In genomic region chr13:98556968-98557591, GRCh38 we compare ENCODE assay signal across 9 cellular contexts. TPM values are rescaled to one million over a fixed set of nuclear protein-coding genes. Genes with fewer than 3 reads are reported as not detected.
DNase-seq lines count a peak whose midpoint lies in the region; ATAC-seq, FAIRE-seq and TF ChIP-seq lines count a peak whose summit lies in the region.
"Had no signal": no experiment of that assay in that cellular context is flagged by ENCODE, and none has a peak within 500 bp of the region (broad histone marks: within the 10 kb centered on the region; RNA-seq: fewer than 3 reads in every experiment).

No MANE protein-coding gene starts in this region.

- peaks cover 69% of the 10 kb centered on the region for H4K20me1 ChIP-seq in HepG2 (ENCODE audit: insufficient read depth, low read length)

- peaks cover 87% of the 10 kb centered on the region for H3K4me1 Mint-ChIP-seq in CD4-positive, alpha-beta T cell (ENCODE audit: low read depth)
- H3K4me1 Mint-ChIP-seq in IgD-negative memory B cell, result peaks cover 54 to 70% (median 64%) of the 10 kb centered on the region in 3 donors
- peaks cover 54% of the 10 kb centered on the region for H3K4me1 Mint-ChIP-seq in activated naive CD8-positive, alpha-beta T cell treated with anti-CD3 and anti-CD28 coated beads, Interleukin-2, amount 10 ng/mL, durations not matched to agents 7 days and 5 days

- H3K4me2 ChIP-seq in HepG2 (ENCODE audit: low read depth, low read length), result no peak overlapping the region

- intact Hi-C loops in CD4-positive, alpha-beta T cell (cut with DNase I, micrococcal nuclease), result loop anchor here in 1 of 2 experiments (2.0 to 5.0 kb wide), 3 partner anchors 14 to 35 kb away; no protein-coding TSS in a partner anchor
- intact Hi-C loops in HepG2 (cut with micrococcal nuclease; ENCODE audit: unreplicated experiment), result no loop called here
- intact Hi-C loops in uterus (cut with DNase I; ENCODE audit: low total_unique reads), result no loop called here

- TF ChIP-seq EP300 in HepG2 (IDR thresholded peaks at IDR 0.05; ENCODE audit: low read depth in 2 of 2, low read length in 2 of 2) (no peak), HepG2 (CRISPR knock-in tag; IDR thresholded peaks at IDR 0.05; ENCODE audit: borderline replicate concordance) (no peak)

- H3K4me1 ChIP-seq in HepG2 (ENCODE audit: insufficient read depth, low read length) (no peaks in the 10 kb centered on the region; the same call in 1 of the 2 replicates), uterus (peaks cover 4 to 12% of the 10 kb centered on the region in 2 donors)

- DNase-seq in CD4-positive, alpha-beta T cell, result peak in 3 of 10 experiments; percentile 33 to 50 (median 41)
- DNase-seq in activated naive CD8-positive, alpha-beta T cell treated with anti-CD3 and anti-CD28 coated beads, Interleukin-2, amount 10 ng/mL, durations not matched to agents 7 days and 5 days, result no peak
- DNase-seq in HepG2 (ENCODE audit: low spot score) (no peak), inferior parietal cortex (ENCODE audit: extremely low spot score) (no peak), anterior cingulate cortex (lab: John Stamatoyannopoulos, UW) (no peak), uterus (no peak), NCI-H1436 (lab: John Stamatoyannopoulos, UW) (no peak)

- no peak overlapping the region for H3K4me3 ChIP-seq in HepG2 (replicated peaks in 1 of 3; ENCODE audit: insufficient read depth in 1 of 3, low read depth in 2 of 3, low read length in 3 of 3)
- H3K4me3 ChIP-seq in uterus, result no peak overlapping the region

- TF ChIP-seq CTCF in CD4-positive, alpha-beta T cell (IDR thresholded peaks at IDR 0.05), result no peak
- TF ChIP-seq CTCF in HepG2 (CRISPR knock-in tag; IDR thresholded peaks at IDR 0.05), result peak; percentile 44
- TF ChIP-seq CTCF in uterus (IDR thresholded peaks at IDR 0.05), result no peak

- peak; percentile 63 for ATAC-seq in CD4-positive, alpha-beta T cell (ENCODE audit: poor library complexity)
- ATAC-seq in activated naive CD8-positive, alpha-beta T cell treated with anti-CD3 and anti-CD28 coated beads, Interleukin-2, amount 10 ng/mL, durations not matched to agents 7 days and 5 days (ENCODE audit: low read depth), result peak; percentile 23
- peak; percentile 65 for ATAC-seq in HepG2

- no peak overlapping the region for H3K9ac ChIP-seq in HepG2 (ENCODE audit: insufficient read depth, low read depth, low read length)

- H3K4me3 Mint-ChIP-seq in CD4-positive, alpha-beta T cell, result peak overlapping the region; percentile 78
- peak overlapping the region in 2 of 4 donors; percentile 24 to 77 for H3K4me3 Mint-ChIP-seq in IgD-negative memory B cell
- H3K4me3 Mint-ChIP-seq in activated naive CD8-positive, alpha-beta T cell treated with anti-CD3 and anti-CD28 coated beads, Interleukin-2, amount 10 ng/mL, durations not matched to agents 7 days and 5 days, result peak overlapping the region; percentile 1

- FAIRE-seq in HepG2 (lab: Jason Lieb, UNC), result no peak
- FAIRE-seq: colon had no signal

- peaks cover 2 to 15% of the 10 kb centered on the region in 2 experiments; a peak in 4 of 5 replicates for H3K36me3 ChIP-seq in HepG2 (replicated peaks in 1 of 2; ENCODE audit: control insufficient read depth in 1 of 2, insufficient read depth in 2 of 2, low read length in 2 of 2)
- H3K36me3 ChIP-seq in uterus, result no peaks in the 10 kb centered on the region

- H3K9me3 ChIP-seq in CD4-positive, alpha-beta T cell (ENCODE audit: control insufficient read depth, low read length), result no peaks in the 10 kb centered on the region
- no peaks in the 10 kb centered on the region for H3K9me3 ChIP-seq in HepG2 (ENCODE audit: low read length)
- no peaks in the 10 kb centered on the region for H3K9me3 ChIP-seq in uterus

- no peaks in the 10 kb centered on the region for H3K9me3 Mint-ChIP-seq in CD4-positive, alpha-beta T cell
- peaks cover 0 to 1% (median 0%) of the 10 kb centered on the region in 3 donors for H3K9me3 Mint-ChIP-seq in IgD-negative memory B cell
- H3K9me3 Mint-ChIP-seq in activated naive CD8-positive, alpha-beta T cell treated with anti-CD3 and anti-CD28 coated beads, Interleukin-2, amount 10 ng/mL, durations not matched to agents 7 days and 5 days, result no peaks in the 10 kb centered on the region

- H3K79me2 ChIP-seq in HepG2 (ENCODE audit: insufficient read depth, low read length), result peaks cover 93% of the 10 kb centered on the region

- 83% methylated on average over 8 of the region's 9 CpGs for WGBS in HepG2 (ENCODE audit: low lambda C conversion rate)

- H2AFZ ChIP-seq in HepG2 (ENCODE audit: low read length), result no peak overlapping the region

- H3K27ac Mint-ChIP-seq in CD4-positive, alpha-beta T cell, result peak overlapping the region; percentile 77
- peak overlapping the region; percentile 18 to 91 (median 68) for H3K27ac Mint-ChIP-seq in IgD-negative memory B cell
- no peak overlapping the region for H3K27ac Mint-ChIP-seq in activated naive CD8-positive, alpha-beta T cell treated with anti-CD3 and anti-CD28 coated beads, Interleukin-2, amount 10 ng/mL, durations not matched to agents 7 days and 5 days

- H3K27ac ChIP-seq in CD4-positive, alpha-beta T cell (ENCODE audit: low read depth, low read length), result no peak overlapping the region
- H3K27ac ChIP-seq in HepG2 (ENCODE audit: extremely low read length, insufficient read depth, low read length) (no peak overlapping the region), uterus (no peak overlapping the region)

- in situ Hi-C loops in HepG2 (cut with HindIII; ENCODE audit: extremely low pct_ligation_motif_present, low pct_unique_long_range_greater_than_20kb), result no loop called here

- no peaks in the 10 kb centered on the region for H3K27me3 Mint-ChIP-seq in CD4-positive, alpha-beta T cell
- H3K27me3 Mint-ChIP-seq in IgD-negative memory B cell, result no peaks in the 10 kb centered on the region
- H3K27me3 Mint-ChIP-seq in activated naive CD8-positive, alpha-beta T cell treated with anti-CD3 and anti-CD28 coated beads, Interleukin-2, amount 10 ng/mL, durations not matched to agents 7 days and 5 days, result no peaks in the 10 kb centered on the region

- no peaks in the 10 kb centered on the region for H3K27me3 ChIP-seq in CD4-positive, alpha-beta T cell (ENCODE audit: control insufficient read depth, insufficient read depth, low read length)
- H3K27me3 ChIP-seq in HepG2 (ENCODE audit: control insufficient read depth in 1 of 2, insufficient read depth in 2 of 2, low read length in 2 of 2) (no peaks in the 10 kb centered on the region), uterus (no peaks in the 10 kb centered on the region)

- H3K36me3 Mint-ChIP-seq in CD4-positive, alpha-beta T cell (ENCODE audit: low read depth), result peaks cover 8% of the 10 kb centered on the region
- peaks cover 2% of the 10 kb centered on the region for H3K36me3 Mint-ChIP-seq in IgD-negative memory B cell
- H3K36me3 Mint-ChIP-seq in activated naive CD8-positive, alpha-beta T cell treated with anti-CD3 and anti-CD28 coated beads, Interleukin-2, amount 10 ng/mL, durations not matched to agents 7 days and 5 days, result peaks cover 23% of the 10 kb centered on the region

- no peak for TF ChIP-seq POLR2A in HepG2 (IDR thresholded peaks at IDR 0.05; ENCODE audit: insufficient read depth in 1 of 2, low read depth in 2 of 2, low read length in 2 of 2)
- no peak for TF ChIP-seq POLR2A in uterus (IDR thresholded peaks at IDR 0.05)

- POLR2A ChIA-PET in CD4-positive, alpha-beta T cell (lab: Charles Lee), result interaction anchor here (1.2 to 3.0 kb wide), 6 partner anchors 8 to 81 kb away, joined by 3 to 16 read pairs (median 6); no protein-coding TSS in a partner anchor
- POLR2A ChIA-PET in activated naive CD8-positive, alpha-beta T cell treated with anti-CD3 and anti-CD28 coated beads, Interleukin-2, amount 10 ng/mL, durations not matched to agents 7 days and 5 days (lab: Charles Lee), result interaction anchor here (1.1 kb wide), 1 partner anchor 15 kb away, joined by 3 read pairs; no protein-coding TSS in a partner anchor
- POLR2A ChIA-PET in HepG2 (lab: Yijun Ruan, JAX), result no interaction called here

- no TSS peak for BruUV-seq in HepG2 (replicated peaks; lab: Mats Ljungman, UMichigan)

- CTCF ChIA-PET in CD4-positive, alpha-beta T cell (lab: Charles Lee), result interaction anchor here (0.7 to 2.2 kb wide), 10 partner anchors 10 to 111 kb away, joined by 3 to 11 read pairs (median 4); no protein-coding TSS in a partner anchor
- CTCF ChIA-PET in HepG2 (lab: Yijun Ruan, JAX; ENCODE audit: low intra/inter-chr PET ratio, low total read pairs), result no interaction called here

- no peak; the same call in 1 of the 2 replicates for TF ChIP-seq RAD21 in HepG2 (CRISPR knock-in tag; IDR thresholded peaks at IDR 0.05)

TF ChIP-seq in HepG2, 621 proteins besides CTCF, POLR2A, EP300 and RAD21 (continues in another document):
- no peak for TF ChIP-seq ZBTB7A (CRISPR knock-in tag; IDR thresholded peaks at IDR 0.05)

RNA-seq across cellular contexts. Expression of gene STK24, which starts 19.8 kb away (rescaled TPM):
- 10 to 100 TPM; 82.3 to 85.2 TPM for total RNA-seq in CD4-positive, alpha-beta T cell
- 22.9 TPM for polyA plus RNA-seq in IgD-negative memory B cell
- total RNA-seq in activated naive CD8-positive, alpha-beta T cell treated with anti-CD3 and anti-CD28 coated beads, Interleukin-2, amount 10 ng/mL, durations not matched to agents 7 days and 5 days, result 100 to 1,000 TPM; 140 to 147 TPM
- 73.0 and 78.3 TPM in 2 replicates for total RNA-seq in HepG2 (2016; rRNA removed; fragmentation: Illumina TruSeq; extraction: Trizol)
- total RNA-seq in HepG2 (2016; cell fraction: cytosol; rRNA removed; fragmentation: Illumina TruSeq; extraction: Trizol; ENCODE audit: low read depth), result 61.3 and 71.1 TPM in 2 replicates
- total RNA-seq in HepG2 (2016; cell fraction: insoluble cytoplasmic fraction; rRNA removed; fragmentation: Illumina TruSeq; extraction: Trizol), result 63.6 and 74.1 TPM in 2 replicates
- total RNA-seq in HepG2 (2016; cell fraction: membrane; rRNA removed; fragmentation: Illumina TruSeq; extraction: Trizol), result 126 and 128 TPM in 2 replicates
- total RNA-seq in HepG2 (2016; cell fraction: nucleus; rRNA removed; fragmentation: Illumina TruSeq; extraction: Trizol), result 40.9 and 49.2 TPM in 2 replicates
- 43.3 and 51.3 TPM in 2 replicates for polyA plus RNA-seq in HepG2 (2011; rRNA removed)
- 44.0 and 59.6 TPM in 2 replicates for polyA plus RNA-seq in HepG2 (2011; cell fraction: cytosol; rRNA removed)
- 38.4 and 41.3 TPM in 2 replicates for polyA plus RNA-seq in HepG2 (2011; cell fraction: nucleus; rRNA removed)
- 102 and 104 TPM in 2 replicates for polyA plus RNA-seq in HepG2 (2012)
- 66.6 and 74.8 TPM in 2 replicates for polyA plus RNA-seq in HepG2 (2016; cell fraction: cytosol; fragmentation: Illumina TruSeq; extraction: Trizol; ENCODE audit: low read depth)
- polyA plus RNA-seq in HepG2 (2016; cell fraction: insoluble cytoplasmic fraction; fragmentation: Illumina TruSeq; extraction: Trizol; ENCODE audit: low read depth), result 104 and 126 TPM in 2 replicates
- 140 and 148 TPM in 2 replicates for polyA plus RNA-seq in HepG2 (2016; cell fraction: membrane; fragmentation: Illumina TruSeq; extraction: Trizol; ENCODE audit: low read depth)
- polyA plus RNA-seq in HepG2 (2016; cell fraction: nucleus; fragmentation: Illumina TruSeq; extraction: Trizol; ENCODE audit: insufficient read depth, low read depth), result 70.2 and 70.8 TPM in 2 replicates
- 20.7 and 22.8 TPM in 2 replicates for polyA minus RNA-seq in HepG2 (2011; rRNA and poly(A)+ RNA removed; ENCODE audit: low replicate concordance)
- 32.6 and 40.5 TPM in 2 replicates for polyA minus RNA-seq in HepG2 (2011; cell fraction: cytosol; rRNA and poly(A)+ RNA removed)
- polyA minus RNA-seq in HepG2 (2011; cell fraction: nucleus; rRNA and poly(A)+ RNA removed), result 44.5 and 46.1 TPM in 2 replicates
- total RNA-seq in uterus, result 10 to 100 TPM; 29.7 to 73.5 (median 62.6) TPM
